ENCODE assay signal across 1 cellular context in genomic region chr21:43854773-43855633, GRCh38.
TF ChIP-seq lines count a peak whose summit lies in the region.

No MANE protein-coding gene starts in this region.

TF ChIP-seq in K562, 482 proteins besides CTCF, POLR2A, EP300 and RAD21 (continued from another document and continues in another):
- TF ChIP-seq, protein P1, sequence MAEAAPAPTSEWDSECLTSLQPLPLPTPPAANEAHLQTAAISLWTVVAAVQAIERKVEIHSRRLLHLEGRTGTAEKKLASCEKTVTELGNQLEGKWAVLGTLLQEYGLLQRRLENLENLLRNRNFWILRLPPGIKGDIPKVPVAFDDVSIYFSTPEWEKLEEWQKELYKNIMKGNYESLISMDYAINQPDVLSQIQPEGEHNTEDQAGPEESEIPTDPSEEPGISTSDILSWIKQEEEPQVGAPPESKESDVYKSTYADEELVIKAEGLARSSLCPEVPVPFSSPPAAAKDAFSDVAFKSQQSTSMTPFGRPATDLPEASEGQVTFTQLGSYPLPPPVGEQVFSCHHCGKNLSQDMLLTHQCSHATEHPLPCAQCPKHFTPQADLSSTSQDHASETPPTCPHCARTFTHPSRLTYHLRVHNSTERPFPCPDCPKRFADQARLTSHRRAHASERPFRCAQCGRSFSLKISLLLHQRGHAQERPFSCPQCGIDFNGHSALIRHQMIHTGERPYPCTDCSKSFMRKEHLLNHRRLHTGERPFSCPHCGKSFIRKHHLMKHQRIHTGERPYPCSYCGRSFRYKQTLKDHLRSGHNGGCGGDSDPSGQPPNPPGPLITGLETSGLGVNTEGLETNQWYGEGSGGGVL (CRISPR knock-in tag; IDR thresholded peaks at IDR 0.05): no peak
- TF ChIP-seq PHF8 (IDR thresholded peaks at IDR 0.05; ENCODE audit: borderline replicate concordance, low read length) (peak; percentile 56; the same call in 1 of the 2 replicates), ZNF695 (CRISPR knock-in tag; IDR thresholded peaks at IDR 0.05) (no peak), BDP1 (IDR thresholded peaks at IDR 0.05; ENCODE audit: insufficient read depth, insufficient read length) (no peak), ZNF592 (IDR thresholded peaks at IDR 0.05) (peak; percentile 95), ZNF830 (CRISPR knock-in tag; IDR thresholded peaks at IDR 0.05) (no peak), PML (IDR thresholded peaks at IDR 0.05; ENCODE audit: low read length) (peak; percentile 50; the same call in 1 of the 2 replicates), EZH2 (IDR thresholded peaks at IDR 0.05; ENCODE audit: borderline replicate concordance, low read depth, low read length) (no peak), HOXB6 (CRISPR knock-in tag; IDR thresholded peaks at IDR 0.05; ENCODE audit: borderline replicate concordance) (no peak), NUFIP1 (IDR thresholded peaks at IDR 0.05; ENCODE audit: partially characterized antibody) (no peak), CC2D1A (IDR thresholded peaks at IDR 0.05) (0 out of 2 replicates have a peak, but pooled peaks have one; percentile 48), KAT2B (IDR thresholded peaks at IDR 0.05; ENCODE audit: low read depth, low read length) (no peak), CHAMP1 (IDR thresholded peaks at IDR 0.05) (peak; percentile 80), RUNX1 (IDR thresholded peaks at IDR 0.05; ENCODE audit: low read depth) (no peak), KLF13 (tag; IDR thresholded peaks at IDR 0.05; ENCODE audit: borderline replicate concordance, low read depth) (peak; percentile 82; the same call in 1 of the 2 replicates), ZNF395 (CRISPR knock-in tag; IDR thresholded peaks at IDR 0.05) (peak; percentile 61), ZNF274 (IDR thresholded peaks at IDR 0.05; ENCODE audit: borderline replicate concordance, low read depth, low read length) (no peak), PHB2 (IDR thresholded peaks at IDR 0.05; ENCODE audit: low read depth) (peak; percentile 21; the same call in 1 of the 2 replicates), KLF10 (CRISPR knock-in tag; IDR thresholded peaks at IDR 0.05) (no peak), ZSCAN29 (IDR thresholded peaks at IDR 0.05) (no peak), ERF (CRISPR knock-in tag; IDR thresholded peaks at IDR 0.05) (no peak), ZSCAN32 (CRISPR knock-in tag; IDR thresholded peaks at IDR 0.05) (no peak), SLC30A9 (CRISPR knock-in tag; IDR thresholded peaks at IDR 0.05) (no peak), MTA3 (IDR thresholded peaks at IDR 0.05; ENCODE audit: borderline replicate concordance) (peak; percentile 88), ZNF354B (CRISPR knock-in tag; IDR thresholded peaks at IDR 0.05) (no peak), RBM14 (IDR thresholded peaks at IDR 0.05; ENCODE audit: borderline replicate concordance, insufficient read depth, low read depth, low read length) (no peak), MIER1 (IDR thresholded peaks at IDR 0.05; ENCODE audit: low read depth) (no peak), TCF15 (CRISPR knock-in tag; IDR thresholded peaks at IDR 0.05) (0 out of 2 replicates have a peak, but pooled peaks have one; percentile 33), ZBTB49 (CRISPR knock-in tag; IDR thresholded peaks at IDR 0.05; ENCODE audit: borderline replicate concordance) (no peak), E2F3 (CRISPR knock-in tag; IDR thresholded peaks at IDR 0.05) (0 out of 2 replicates have a peak, but pooled peaks have one; percentile 59), ZNF311 (CRISPR knock-in tag; IDR thresholded peaks at IDR 0.05) (no peak), ZNF184 (CRISPR knock-in tag; IDR thresholded peaks at IDR 0.05) (no peak), GATAD2A (IDR thresholded peaks at IDR 0.05) (no peak), TFAM (CRISPR knock-in tag; conservative IDR thresholded peaks at IDR 0.05) (no peak), MCM5 (IDR thresholded peaks at IDR 0.05; ENCODE audit: low read depth) (no peak), RCOR1 (IDR thresholded peaks at IDR 0.05; ENCODE audit: borderline replicate concordance in 1 of 2, low read depth in 2 of 2, low read length in 2 of 2) (peak in 1 of 2 experiments; percentile 85; a peak in 3 of 4 replicates), DLX4 (CRISPR knock-in tag; IDR thresholded peaks at IDR 0.05) (no peak), NEUROD1 (IDR thresholded peaks at IDR 0.05; ENCODE audit: borderline replicate concordance, low read depth, low read length, partially characterized antibody) (peak; percentile 62), KLF1 (tag; IDR thresholded peaks at IDR 0.05) (peak; percentile 51; the same call in 1 of the 2 replicates), MAFF (IDR thresholded peaks at IDR 0.05; ENCODE audit: low read length) (no peak), ZNF778 (CRISPR knock-in tag; IDR thresholded peaks at IDR 0.05) (no peak)
- TF ChIP-seq, protein P2, sequence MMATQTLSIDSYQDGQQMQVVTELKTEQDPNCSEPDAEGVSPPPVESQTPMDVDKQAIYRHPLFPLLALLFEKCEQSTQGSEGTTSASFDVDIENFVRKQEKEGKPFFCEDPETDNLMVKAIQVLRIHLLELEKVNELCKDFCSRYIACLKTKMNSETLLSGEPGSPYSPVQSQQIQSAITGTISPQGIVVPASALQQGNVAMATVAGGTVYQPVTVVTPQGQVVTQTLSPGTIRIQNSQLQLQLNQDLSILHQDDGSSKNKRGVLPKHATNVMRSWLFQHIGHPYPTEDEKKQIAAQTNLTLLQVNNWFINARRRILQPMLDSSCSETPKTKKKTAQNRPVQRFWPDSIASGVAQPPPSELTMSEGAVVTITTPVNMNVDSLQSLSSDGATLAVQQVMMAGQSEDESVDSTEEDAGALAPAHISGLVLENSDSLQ (IDR thresholded peaks at IDR 0.05): peak; percentile 86
- TF ChIP-seq, protein P3, sequence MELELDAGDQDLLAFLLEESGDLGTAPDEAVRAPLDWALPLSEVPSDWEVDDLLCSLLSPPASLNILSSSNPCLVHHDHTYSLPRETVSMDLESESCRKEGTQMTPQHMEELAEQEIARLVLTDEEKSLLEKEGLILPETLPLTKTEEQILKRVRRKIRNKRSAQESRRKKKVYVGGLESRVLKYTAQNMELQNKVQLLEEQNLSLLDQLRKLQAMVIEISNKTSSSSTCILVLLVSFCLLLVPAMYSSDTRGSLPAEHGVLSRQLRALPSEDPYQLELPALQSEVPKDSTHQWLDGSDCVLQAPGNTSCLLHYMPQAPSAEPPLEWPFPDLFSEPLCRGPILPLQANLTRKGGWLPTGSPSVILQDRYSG (tag; conservative IDR thresholded peaks at IDR 0.05; ENCODE audit: low read depth): peak; percentile 61; the same call in 1 of the 2 replicates
- TF ChIP-seq, protein P4, sequence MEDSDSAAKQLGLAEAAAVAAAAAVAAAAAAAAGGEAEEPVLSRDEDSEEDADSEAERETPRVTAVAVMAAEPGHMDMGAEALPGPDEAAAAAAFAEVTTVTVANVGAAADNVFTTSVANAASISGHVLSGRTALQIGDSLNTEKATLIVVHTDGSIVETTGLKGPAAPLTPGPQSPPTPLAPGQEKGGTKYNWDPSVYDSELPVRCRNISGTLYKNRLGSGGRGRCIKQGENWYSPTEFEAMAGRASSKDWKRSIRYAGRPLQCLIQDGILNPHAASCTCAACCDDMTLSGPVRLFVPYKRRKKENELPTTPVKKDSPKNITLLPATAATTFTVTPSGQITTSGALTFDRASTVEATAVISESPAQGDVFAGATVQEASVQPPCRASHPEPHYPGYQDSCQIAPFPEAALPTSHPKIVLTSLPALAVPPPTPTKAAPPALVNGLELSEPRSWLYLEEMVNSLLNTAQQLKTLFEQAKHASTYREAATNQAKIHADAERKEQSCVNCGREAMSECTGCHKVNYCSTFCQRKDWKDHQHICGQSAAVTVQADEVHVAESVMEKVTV (CRISPR knock-in tag; IDR thresholded peaks at IDR 0.05): 0 out of 2 replicates have a peak, but pooled peaks have one; percentile 30
- TF ChIP-seq, protein P5, sequence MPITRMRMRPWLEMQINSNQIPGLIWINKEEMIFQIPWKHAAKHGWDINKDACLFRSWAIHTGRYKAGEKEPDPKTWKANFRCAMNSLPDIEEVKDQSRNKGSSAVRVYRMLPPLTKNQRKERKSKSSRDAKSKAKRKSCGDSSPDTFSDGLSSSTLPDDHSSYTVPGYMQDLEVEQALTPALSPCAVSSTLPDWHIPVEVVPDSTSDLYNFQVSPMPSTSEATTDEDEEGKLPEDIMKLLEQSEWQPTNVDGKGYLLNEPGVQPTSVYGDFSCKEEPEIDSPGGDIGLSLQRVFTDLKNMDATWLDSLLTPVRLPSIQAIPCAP (CRISPR knock-in tag; IDR thresholded peaks at IDR 0.05; ENCODE audit: borderline replicate concordance): no peak
- TF ChIP-seq, protein P6, sequence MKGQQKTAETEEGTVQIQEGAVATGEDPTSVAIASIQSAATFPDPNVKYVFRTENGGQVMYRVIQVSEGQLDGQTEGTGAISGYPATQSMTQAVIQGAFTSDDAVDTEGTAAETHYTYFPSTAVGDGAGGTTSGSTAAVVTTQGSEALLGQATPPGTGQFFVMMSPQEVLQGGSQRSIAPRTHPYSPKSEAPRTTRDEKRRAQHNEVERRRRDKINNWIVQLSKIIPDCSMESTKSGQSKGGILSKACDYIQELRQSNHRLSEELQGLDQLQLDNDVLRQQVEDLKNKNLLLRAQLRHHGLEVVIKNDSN (CRISPR knock-in tag; IDR thresholded peaks at IDR 0.05): peak; percentile 44; the same call in 1 of the 2 replicates
